Comparison of ENCODE assay signal across 1 cellular context in genomic region chr2:60821587-60822302, GRCh38.
TF ChIP-seq lines count a peak whose summit lies in the region.

No MANE protein-coding gene starts in this region.

TF ChIP-seq in GM12878, 131 proteins besides CTCF, POLR2A, EP300 and RAD21:
- TF ChIP-seq SMAD1 (IDR thresholded peaks at IDR 0.05; ENCODE audit: low read depth, partially characterized antibody) = no peak
- no peak for TF ChIP-seq MTA3 (IDR thresholded peaks at IDR 0.05; ENCODE audit: borderline replicate concordance, low read length)
- TF ChIP-seq RUNX3 (IDR thresholded peaks at IDR 0.05; ENCODE audit: low read length) = peak; percentile 46; the same call in 1 of the 2 replicates
TF ChIP-seq in GM12878: peak in this region for 1.
